In genomic region chr5:112974901-112975300, GRCh38 we compare ENCODE assay signal across 25 cellular contexts. TPM values are rescaled to one million over a fixed set of nuclear protein-coding genes. Genes with fewer than 3 reads are reported as not detected.
DNase-seq lines count a peak whose midpoint lies in the region; ATAC-seq and TF ChIP-seq lines count a peak whose summit lies in the region.
"Had no signal": no experiment of that assay in that cellular context is flagged by ENCODE, and none has a peak within 500 bp of the region (broad histone marks: within the 10 kb centered on the region; RNA-seq: fewer than 3 reads in every experiment).

No MANE protein-coding gene starts in this region.

- H3K36me3 Mint-ChIP-seq in T-helper 1 cell treated with Interleukin-12 subunit alpha and Interleukin-12 subunit beta and Interleukin-4 antibody, amounts not matched to agents 30 μg/mL and 1 μg/mL, for 36 hours (ENCODE audit: low read depth): peaks cover 6% of the 10 kb centered on the region
- H3K36me3 Mint-ChIP-seq in natural killer cell treated with Interleukin-12 subunit alpha and Interleukin-12 subunit beta and Interleukin-15 and Interleukin-18, amount 100 ng/mL, for 72 hours: no peaks in the 10 kb centered on the region

- H3K9ac ChIP-seq in IMR-90 (ENCODE audit: low read depth, low read length): no peak overlapping the region

- BruUV-seq in IMR-90 (replicated peaks; lab: Mats Ljungman, UMichigan): no TSS peak

- CTCF ChIA-PET in IMR-90 (lab: Yijun Ruan, JAX): no interaction called here

- H2BK120ac ChIP-seq in IMR-90 (ENCODE audit: low read depth, low read length): no peak overlapping the region

- intact Hi-C loops in IMR-90 (cut with micrococcal nuclease) (no loop called here), Right ventricle myocardium inferior (cut with DNase I) (loop anchor here (5.0 kb wide), 1 partner anchor 113 kb away; the partner anchor contains the start of gene SRP19)

- no peak overlapping the region for H3K4ac ChIP-seq in IMR-90 (ENCODE audit: low read depth, low read length)

- no peak for TF ChIP-seq CTCF in IMR-90 (conservative IDR thresholded peaks at IDR 0.05; ENCODE audit: low read depth, low read length)
- TF ChIP-seq CTCF in suprapubic skin (IDR thresholded peaks at IDR 0.05): no peak

- peaks cover 19% of the 10 kb centered on the region for H3K4me1 Mint-ChIP-seq in T-helper 1 cell treated with Interleukin-12 subunit alpha and Interleukin-12 subunit beta and Interleukin-4 antibody, amounts not matched to agents 30 μg/mL and 1 μg/mL, for 36 hours (ENCODE audit: low read depth)
- H3K4me1 Mint-ChIP-seq in natural killer cell treated with Interleukin-12 subunit alpha and Interleukin-12 subunit beta and Interleukin-15 and Interleukin-18, amount 100 ng/mL, for 72 hours (ENCODE audit: low read depth in 2 of 2): peaks cover 25 to 37% of the 10 kb centered on the region in 2 donors

- no peak overlapping the region for H3K4me3 Mint-ChIP-seq in T-helper 1 cell treated with Interleukin-12 subunit alpha and Interleukin-12 subunit beta and Interleukin-4 antibody, amounts not matched to agents 30 μg/mL and 1 μg/mL, for 36 hours
- H3K4me3 Mint-ChIP-seq in natural killer cell treated with Interleukin-12 subunit alpha and Interleukin-12 subunit beta and Interleukin-15 and Interleukin-18, amount 100 ng/mL, for 72 hours: peak overlapping the region; percentile 96

- no peak overlapping the region for H2AK5ac ChIP-seq in IMR-90 (ENCODE audit: low read depth, low read length)

- H3K79me1 ChIP-seq in IMR-90 (ENCODE audit: low read depth in 1 of 2, low read length in 2 of 2): no peaks in the 10 kb centered on the region; a peak in 1 of 4 replicates

- H3K56ac ChIP-seq in IMR-90 (ENCODE audit: extremely low read depth, insufficient read depth, low read length): no peak overlapping the region

- H3K9me1 ChIP-seq in IMR-90 (ENCODE audit: insufficient read depth, low read length): no peaks in the 10 kb centered on the region

- H4K8ac ChIP-seq in IMR-90 (ENCODE audit: low read depth in 2 of 2, low read length in 2 of 2): peak overlapping the region in 1 of 2 experiments; percentile 19; a peak in 1 of 4 replicates

- H3K27me3 Mint-ChIP-seq in T-helper 1 cell treated with Interleukin-12 subunit alpha and Interleukin-12 subunit beta and Interleukin-4 antibody, amounts not matched to agents 30 μg/mL and 1 μg/mL, for 36 hours (ENCODE audit: low read depth): no peaks in the 10 kb centered on the region
- H3K27me3 Mint-ChIP-seq in natural killer cell treated with Interleukin-12 subunit alpha and Interleukin-12 subunit beta and Interleukin-15 and Interleukin-18, amount 100 ng/mL, for 72 hours: no peaks in the 10 kb centered on the region
- H3K27me3 Mint-ChIP-seq: activated CD4-positive, alpha-beta memory T cell treated with anti-CD3 and anti-CD28 coated beads, Interleukin-2, amount 10 ng/mL, durations not matched to agents 7 days and 5 days had no signal

- TF ChIP-seq EP300 in suprapubic skin (IDR thresholded peaks at IDR 0.05): no peak

- H2AFZ ChIP-seq in IMR-90 (replicated peaks; ENCODE audit: low read length, poor library complexity): no peak overlapping the region

- H3K27ac ChIP-seq in IMR-90 (ENCODE audit: insufficient read depth, low read length) (no peak overlapping the region), suprapubic skin (no peak overlapping the region)
- H3K27ac ChIP-seq: esophagus squamous epithelium, tibial nerve had no signal

- H3K9me3 ChIP-seq in IMR-90 (ENCODE audit: control insufficient read depth, insufficient read depth, low read length) (no peaks in the 10 kb centered on the region), suprapubic skin (no peaks in the 10 kb centered on the region)
- H3K9me3 ChIP-seq: BE2C, esophagus squamous epithelium, heart left ventricle, tibial nerve had no signal

- no peak overlapping the region for H2BK20ac ChIP-seq in IMR-90 (ENCODE audit: low read depth, low read length)

- 0 out of 2 replicates have a peak overlapping the region, but pooled peaks have one; percentile 7 for H4K91ac ChIP-seq in IMR-90 (ENCODE audit: insufficient read depth, low read depth, low read length)

- no peak overlapping the region for H3K23ac ChIP-seq in IMR-90 (ENCODE audit: low read depth, low read length)

- POLR2A ChIA-PET in IMR-90 (lab: Charles Lee; ENCODE audit: unreplicated experiment): no interaction called here

- no peak overlapping the region for H4K5ac ChIP-seq in IMR-90 (ENCODE audit: low read depth, low read length)

- H3K4me3 ChIP-seq in IMR-90 (ENCODE audit: insufficient read depth, low read depth, low read length) (no peak overlapping the region), suprapubic skin (no peak overlapping the region)
- H3K4me3 ChIP-seq: esophagus squamous epithelium, heart left ventricle, tibial nerve had no signal

- no peak overlapping the region for H3K14ac ChIP-seq in IMR-90 (replicated peaks; ENCODE audit: low read depth, low read length)

- no peaks in the 10 kb centered on the region for H3K27me3 ChIP-seq in IMR-90 (ENCODE audit: control insufficient read depth, insufficient read depth, low read length)
- no peaks in the 10 kb centered on the region for H3K27me3 ChIP-seq in suprapubic skin
- H3K27me3 ChIP-seq: BE2C, heart left ventricle, tibial nerve had no signal

- H3K18ac ChIP-seq in IMR-90 (ENCODE audit: low read depth, low read length): no peak overlapping the region

- DNase-seq in T-helper 1 cell: no peak
- DNase-seq in IMR-90: no peak
- peak; percentile 75 for DNase-seq in amniotic epithelial cell (ENCODE audit: low read depth)
- DNase-seq in natural killer cell treated with Interleukin-12 subunit alpha and Interleukin-12 subunit beta and Interleukin-15 and Interleukin-18, amount 100 ng/mL, for 72 hours (ENCODE audit: low spot score): no peak
- DNase-seq in suprapubic skin (ENCODE audit: low spot score in 2 of 2): no peak
- DNase-seq in Right ventricle myocardium inferior (ENCODE audit: missing footprints): no peak
- DNase-seq in NCI-H82 treated with DMSO at 0.1 percent for 48 hours (lab: John Stamatoyannopoulos, UW; ENCODE audit: unreplicated experiment): no peak
- DNase-seq: activated CD4-positive, alpha-beta memory T cell treated with anti-CD3 and anti-CD28 coated beads, Interleukin-2, amount 10 ng/mL, durations not matched to agents 7 days and 5 days; activated effector memory CD4-positive, alpha-beta T cell treated with Interleukin-2 at 50 U/mL for 16 hours; anterior cingulate cortex; BE2C; effector CD8-positive, alpha-beta T cell; esophagus squamous epithelium; GDM1; GOT3; heart left ventricle; Kasumi-1; left ventricle myocardium superior; NCI-H1105; NCI-H2081; NCI-H510A; stimulated activated naive CD4-positive, alpha-beta T cell had no signal

- no peak overlapping the region for H2BK5ac ChIP-seq in IMR-90 (ENCODE audit: low read depth, low read length, poor library complexity, severe bottlenecking)

- no peak overlapping the region for H2BK15ac ChIP-seq in IMR-90 (ENCODE audit: low read depth, low read length)

- H3K4me2 ChIP-seq in IMR-90 (ENCODE audit: low read depth, low read length): no peak overlapping the region

- H3K4me1 ChIP-seq in IMR-90 (ENCODE audit: control insufficient read depth, insufficient read depth, low read length) (peaks cover 2% of the 10 kb centered on the region; the same call in 1 of the 2 replicates), suprapubic skin (peaks cover 41% of the 10 kb centered on the region)

- H3K36me3 ChIP-seq in IMR-90 (ENCODE audit: control insufficient read depth, insufficient read depth, low read length) (no peaks in the 10 kb centered on the region), suprapubic skin (no peaks in the 10 kb centered on the region)
- H3K36me3 ChIP-seq: BE2C, esophagus squamous epithelium, heart left ventricle, tibial nerve had no signal

- dilution Hi-C loops in IMR-90 (cut with HindIII; ENCODE audit: low sequenced_read_pairs, unreplicated experiment): no loop called here

- H3K27ac Mint-ChIP-seq in T-helper 1 cell treated with Interleukin-12 subunit alpha and Interleukin-12 subunit beta and Interleukin-4 antibody, amounts not matched to agents 30 μg/mL and 1 μg/mL, for 36 hours: peak overlapping the region; percentile 98
- H3K27ac Mint-ChIP-seq in natural killer cell treated with Interleukin-12 subunit alpha and Interleukin-12 subunit beta and Interleukin-15 and Interleukin-18, amount 100 ng/mL, for 72 hours: peak overlapping the region; percentile 87 to 95

- ATAC-seq in IMR-90 (ENCODE audit: low read depth) (no peak), Right ventricle myocardium inferior (no peak)
- ATAC-seq in natural killer cell treated with Interleukin-12 subunit alpha and Interleukin-12 subunit beta and Interleukin-15 and Interleukin-18, amount 100 ng/mL, for 72 hours: no peak
- ATAC-seq: heart left ventricle, left ventricle myocardium superior, sciatic nerve had no signal

- TF ChIP-seq RAD21 in IMR-90 (IDR thresholded peaks at IDR 0.05; ENCODE audit: low read length): no peak

- H2AK9ac ChIP-seq in IMR-90 (replicated peaks; ENCODE audit: low read depth, low read length, poor library complexity): no peak overlapping the region

- H3K9me3 Mint-ChIP-seq in T-helper 1 cell treated with Interleukin-12 subunit alpha and Interleukin-12 subunit beta and Interleukin-4 antibody, amounts not matched to agents 30 μg/mL and 1 μg/mL, for 36 hours: no peaks in the 10 kb centered on the region
- H3K9me3 Mint-ChIP-seq in natural killer cell treated with Interleukin-12 subunit alpha and Interleukin-12 subunit beta and Interleukin-15 and Interleukin-18, amount 100 ng/mL, for 72 hours: no peaks in the 10 kb centered on the region
- H3K9me3 Mint-ChIP-seq: activated CD4-positive, alpha-beta memory T cell treated with anti-CD3 and anti-CD28 coated beads, Interleukin-2, amount 10 ng/mL, durations not matched to agents 7 days and 5 days had no signal

- no peaks in the 10 kb centered on the region for H4K20me1 ChIP-seq in IMR-90 (ENCODE audit: insufficient read depth, low read length)

- no CpG with 5 or more reads among the region's 1 CpG for WGBS in IMR-90 (ENCODE audit: extremely low coverage in 2 of 2, insufficient read length in 1 of 2), 2 experiments
- 67% methylated on average over 1 of the region's 1 CpG for WGBS in suprapubic skin

- no peak for TF ChIP-seq POLR2A in IMR-90 (IDR thresholded peaks at IDR 0.05; ENCODE audit: low read depth, low read length)
- TF ChIP-seq POLR2A in suprapubic skin (IDR thresholded peaks at IDR 0.05): no peak

- in situ Hi-C loops in IMR-90 (cut with MboI; ENCODE audit: low sequenced_read_pairs): loop anchor here (25.0 kb wide), 1 partner anchor 413 kb away; no protein-coding TSS in a partner anchor

RNA-seq across cellular contexts. Expression of gene DCP2, which starts 1.7 kb away (rescaled TPM):
- total RNA-seq in IMR-90 (2012; rRNA removed) (18.6 and 30.6 TPM in 2 replicates), suprapubic skin (10 to 100 TPM; 11.3 to 45.5 (median 23.0) TPM), Right ventricle myocardium inferior (18.1 TPM)
- 6.2 and 6.9 TPM in 2 replicates for polyA plus RNA-seq in IMR-90 (2012; rRNA removed)
- 1.2 and 3.6 TPM in 2 replicates for polyA plus RNA-seq in IMR-90 (2012; cell fraction: cytosol; rRNA removed)
- polyA plus RNA-seq in IMR-90 (2012; cell fraction: nucleus; rRNA removed; ENCODE audit: low replicate concordance): 3.2 and 4.9 TPM in 2 replicates
- 10 to 100 TPM; 76.9 to 95.1 TPM for total RNA-seq in natural killer cell treated with Interleukin-12 subunit alpha and Interleukin-12 subunit beta and Interleukin-15 and Interleukin-18, amount 100 ng/mL, for 72 hours

RNA-seq across cellular contexts. Expression of gene REEP5, which starts 52.9 kb away (rescaled TPM):
- total RNA-seq in IMR-90 (2012; rRNA removed) (49.3 and 70.3 TPM in 2 replicates), suprapubic skin (10 to 100 TPM; 65.7 to 91.6 (median 79.0) TPM), Right ventricle myocardium inferior (125 TPM)
- 82.0 and 138 TPM in 2 replicates for polyA plus RNA-seq in IMR-90 (2012; rRNA removed)
- polyA plus RNA-seq in IMR-90 (2012; cell fraction: cytosol; rRNA removed): 66.1 and 66.5 TPM in 2 replicates
- 16.5 and 39.0 TPM in 2 replicates for polyA plus RNA-seq in IMR-90 (2012; cell fraction: nucleus; rRNA removed; ENCODE audit: low replicate concordance)
- total RNA-seq in natural killer cell treated with Interleukin-12 subunit alpha and Interleukin-12 subunit beta and Interleukin-15 and Interleukin-18, amount 100 ng/mL, for 72 hours: 100 to 1,000 TPM; 102 to 113 TPM
